ENCODE assay signal across 13 cellular contexts in the genomic region with DNA sequence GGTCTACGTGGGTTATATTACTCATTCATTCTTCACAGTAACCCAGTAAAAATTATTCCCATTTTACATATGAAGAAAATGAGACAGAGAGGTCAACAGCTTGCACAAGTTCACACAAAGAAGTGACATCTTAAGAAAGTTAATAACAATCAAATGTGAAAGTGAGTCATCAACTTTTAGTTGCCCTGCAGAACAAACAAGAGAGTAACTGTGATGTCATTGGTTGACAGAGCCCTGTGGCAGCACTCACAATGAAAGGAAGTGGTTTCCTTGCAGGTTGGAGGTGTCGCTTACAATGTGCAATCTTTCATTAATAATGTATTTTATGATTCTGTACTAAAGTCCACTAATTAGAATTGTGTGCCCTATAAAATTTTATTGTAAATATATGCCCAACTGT.
DNase-seq lines count a peak whose midpoint lies in the region; ATAC-seq and TF ChIP-seq lines count a peak whose summit lies in the region.
"Had no signal": no experiment of that assay in that cellular context is flagged by ENCODE, and none has a peak within 500 bp of the region (broad histone marks: within the 10 kb centered on the region; RNA-seq: fewer than 3 reads in every experiment).

No MANE protein-coding gene starts in this region.

- peak; percentile 55 for ATAC-seq in GM18519 (IDR thresholded peaks at IDR 0.05; ENCODE audit: low FRiP score, unreplicated experiment)
- peak; percentile 93 for ATAC-seq in HG03442 (IDR thresholded peaks at IDR 0.05; ENCODE audit: unreplicated experiment)
- ATAC-seq: left lung had no signal

- H3K27me3 ChIP-seq in smooth muscle cell (ENCODE audit: low read depth) (no peaks in the 10 kb centered on the region), WERI-Rb-1 (ENCODE audit: insufficient read depth, low read depth, severe bottlenecking) (no peaks in the 10 kb centered on the region)
- H3K27me3 ChIP-seq: cardiac muscle cell, left lung had no signal

- H3K27ac ChIP-seq in smooth muscle cell (ENCODE audit: low read depth) = no peak overlapping the region
- H3K27ac ChIP-seq in WERI-Rb-1 = no peak overlapping the region
- H3K27ac ChIP-seq: cardiac muscle cell, left lung had no signal

- H3K4me1 Mint-ChIP-seq in activated T-helper 2 cell treated with anti-CD3 and anti-CD28 coated beads, Interferon-gamma antibody, Interleukin-2, Interleukin-4, amounts not matched to agents 10 μg/mL and 5 μg/mL and 100 μg/mL, durations not matched to agents 14 hours and 24 hours and 36 hours (ENCODE audit: low read depth) = peaks cover 11% of the 10 kb centered on the region

- H3K36me3 ChIP-seq in smooth muscle cell (ENCODE audit: low read depth) (no peaks in the 10 kb centered on the region), WERI-Rb-1 (no peaks in the 10 kb centered on the region)
- H3K36me3 ChIP-seq: left lung had no signal

- H3K4me2 ChIP-seq in smooth muscle cell = no peak overlapping the region

- H3K9me3 ChIP-seq in smooth muscle cell (replicated peaks; ENCODE audit: low read depth) (no peaks in the 10 kb centered on the region), WERI-Rb-1 (ENCODE audit: severe bottlenecking) (no peaks in the 10 kb centered on the region)

- no peaks in the 10 kb centered on the region for H3K4me1 ChIP-seq in smooth muscle cell (ENCODE audit: low read depth)
- H3K4me1 ChIP-seq: left lung had no signal

- peaks cover 4% of the 10 kb centered on the region for H3K9me3 Mint-ChIP-seq in activated T-helper 2 cell treated with anti-CD3 and anti-CD28 coated beads, Interferon-gamma antibody, Interleukin-2, Interleukin-4, amounts not matched to agents 10 μg/mL and 5 μg/mL and 100 μg/mL, durations not matched to agents 14 hours and 24 hours and 36 hours

- DNase-seq in Caki2 (ENCODE audit: low read depth) = peak; percentile 22
- peak; percentile 15 for DNase-seq in activated T-helper 2 cell treated with anti-CD3 and anti-CD28 coated beads, Interferon-gamma antibody, Interleukin-2, Interleukin-4, amounts not matched to agents 10 μg/mL and 5 μg/mL and 100 μg/mL, durations not matched to agents 14 hours and 24 hours and 36 hours (ENCODE audit: low spot score)
- no peak for DNase-seq in NCI-H446 (lab: John Stamatoyannopoulos, UW)
- DNase-seq in smooth muscle cell (lab: John Stamatoyannopoulos, UW; ENCODE audit: unreplicated experiment) = no peak
- no peak for DNase-seq in WERI-Rb-1
- no peak for DNase-seq in activated gamma-delta T cell treated with Interleukin-2 at 50 U/mL for 16 hours
- DNase-seq: DMS79, left lung, NCI-H146 had no signal

- H4K20me1 ChIP-seq in smooth muscle cell (ENCODE audit: low read depth) = no peaks in the 10 kb centered on the region

- intact Hi-C loops in activated T-helper 2 cell treated with anti-CD3 and anti-CD28 coated beads, Interferon-gamma antibody, Interleukin-2, Interleukin-4, amounts not matched to agents 10 μg/mL and 5 μg/mL and 100 μg/mL, durations not matched to agents 14 hours and 24 hours and 36 hours (cut with micrococcal nuclease) = loop anchor here (2.0 kb wide), 1 partner anchor 141 kb away; no protein-coding TSS in a partner anchor

- in situ Hi-C loops in Caki2 (cut with HindIII; ENCODE audit: low pct_unique_long_range_greater_than_20kb, low sequenced_read_pairs) = no loop called here

- H3K79me2 ChIP-seq in smooth muscle cell (ENCODE audit: low read depth) = no peaks in the 10 kb centered on the region

- peak overlapping the region; percentile 65 for H3K27ac Mint-ChIP-seq in activated T-helper 2 cell treated with anti-CD3 and anti-CD28 coated beads, Interferon-gamma antibody, Interleukin-2, Interleukin-4, amounts not matched to agents 10 μg/mL and 5 μg/mL and 100 μg/mL, durations not matched to agents 14 hours and 24 hours and 36 hours
- H3K27ac Mint-ChIP-seq: progenitor cell of endocrine pancreas had no signal

- TF ChIP-seq CTCF in smooth muscle cell (IDR thresholded peaks at IDR 0.05; ENCODE audit: borderline replicate concordance, insufficient read depth, poor library complexity, severe bottlenecking) (no peak), WERI-Rb-1 (IDR thresholded peaks at IDR 0.05; ENCODE audit: low read depth, low read length) (no peak)

- no peak overlapping the region for H2AFZ ChIP-seq in smooth muscle cell (ENCODE audit: low read depth)

- no peaks in the 10 kb centered on the region for H3F3A ChIP-seq in smooth muscle cell (ENCODE audit: low read depth)

- H3K4me3 ChIP-seq in smooth muscle cell (no peak overlapping the region), WERI-Rb-1 (ENCODE audit: low read depth, low read length) (no peak overlapping the region)
- H3K4me3 ChIP-seq: cardiac muscle cell, left lung had no signal

- no peak overlapping the region for H3K9ac ChIP-seq in smooth muscle cell (ENCODE audit: low read depth)

- H3K27me3 Mint-ChIP-seq in activated T-helper 2 cell treated with anti-CD3 and anti-CD28 coated beads, Interferon-gamma antibody, Interleukin-2, Interleukin-4, amounts not matched to agents 10 μg/mL and 5 μg/mL and 100 μg/mL, durations not matched to agents 14 hours and 24 hours and 36 hours (ENCODE audit: low read depth) = peaks cover 2% of the 10 kb centered on the region
- H3K27me3 Mint-ChIP-seq: progenitor cell of endocrine pancreas had no signal

- 87% methylated on average over 2 of the region's 2 CpGs for WGBS in smooth muscle cell (ENCODE audit: low lambda C conversion rate)

- no peak overlapping the region for H3K4me3 Mint-ChIP-seq in activated T-helper 2 cell treated with anti-CD3 and anti-CD28 coated beads, Interferon-gamma antibody, Interleukin-2, Interleukin-4, amounts not matched to agents 10 μg/mL and 5 μg/mL and 100 μg/mL, durations not matched to agents 14 hours and 24 hours and 36 hours (ENCODE audit: low read depth)

- no peaks in the 10 kb centered on the region for H3K36me3 Mint-ChIP-seq in activated T-helper 2 cell treated with anti-CD3 and anti-CD28 coated beads, Interferon-gamma antibody, Interleukin-2, Interleukin-4, amounts not matched to agents 10 μg/mL and 5 μg/mL and 100 μg/mL, durations not matched to agents 14 hours and 24 hours and 36 hours (ENCODE audit: low read depth)

Comparison
In these comparisons a context has a peak if more than half of its experiments do, and no peak if none do; other contexts are left out.
1. DNase-seq: peak in Caki2 (single experiment) and activated T-helper 2 cell treated with anti-CD3 and anti-CD28 coated beads, Interferon-gamma antibody, Interleukin-2, Interleukin-4, amounts not matched to agents 10 μg/mL and 5 μg/mL and 100 μg/mL, durations not matched to agents 14 hours and 24 hours and 36 hours (single experiment); none in NCI-H446 (0 of 2), smooth muscle cell (single experiment), WERI-Rb-1 (single experiment) and activated gamma-delta T cell treated with Interleukin-2 at 50 U/mL for 16 hours (single experiment).